ENCODE assay signal across 28 cellular contexts in the genomic region with DNA sequence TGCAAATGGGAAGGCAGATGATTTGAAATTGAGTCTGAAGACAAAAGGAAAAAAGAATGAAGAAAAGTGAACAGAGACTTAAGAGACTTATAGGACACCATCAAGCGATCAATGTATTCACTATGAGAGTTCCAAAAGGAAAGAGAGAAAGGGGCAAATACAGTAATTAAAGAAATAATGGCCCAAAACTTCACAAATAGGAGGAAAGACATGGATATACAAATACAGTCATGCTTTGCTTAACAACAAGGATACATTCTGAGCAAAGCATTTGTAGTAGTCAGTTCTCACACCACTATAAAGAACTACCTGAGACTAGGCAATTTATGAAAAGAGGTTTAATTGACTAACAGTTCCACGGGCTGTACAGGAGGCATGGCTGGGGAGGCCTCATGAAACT.
"Had no signal": no experiment of that assay in that cellular context is flagged by ENCODE, and none has a peak within 500 bp of the region (broad histone marks: within the 10 kb centered on the region; RNA-seq: fewer than 3 reads in every experiment).

No MANE protein-coding gene starts in this region.

- H3K27ac ChIP-seq: neutrophil, pancreas, psoas muscle, right lobe of liver, sigmoid colon, stomach, thoracic aorta, thyroid gland, tibial nerve, upper lobe of left lung, vagina had no signal

- H3K4me1 ChIP-seq: pancreas, psoas muscle, right lobe of liver, sigmoid colon, stomach, thyroid gland, tibial nerve, upper lobe of left lung, vagina had no signal

- H3K4me3 Mint-ChIP-seq: naive thymus-derived CD8-positive, alpha-beta T cell; natural killer cell treated with Interleukin-12 subunit alpha and Interleukin-12 subunit beta and Interleukin-15 and Interleukin-18, amount 100 ng/mL, for 72 hours; nephron progenitor cell; neural crest cell; stimulated activated effector memory CD8-positive, alpha-beta T cell treated with anti-CD3 and anti-CD28 coated beads, Interleukin-12 subunit alpha, Interleukin-12 subunit beta, amount 100 ng/mL, for 72 hours; stimulated activated naive B cell treated with anti-CD40 and anti-IgM and Interleukin-4, amounts not matched to agents 10 μg/mL and 1 μg/mL and 100 μg/mL, for 72 hours; stimulated activated naive CD8-positive, alpha-beta T cell treated with anti-CD3 and anti-CD28 coated beads, Interleukin-15, Interleukin-2, amounts not matched to agents 100 ng/mL and 50 ng/mL, for 24 hours had no signal

- DNase-seq: naive thymus-derived CD8-positive, alpha-beta T cell; nephron progenitor cell; nucleus accumbens; pancreas; psoas muscle; right cardiac atrium; right lobe of liver; sigmoid colon; small intestine; stimulated activated CD4-positive, alpha-beta T cell treated with anti-CD3 and anti-CD28 coated beads, Interleukin-15, amount 100 ng/mL, for 24 hours; stimulated activated CD4-positive, alpha-beta T cell treated with anti-CD3 and anti-CD28 coated beads, Interleukin-2, amount 100 ng/mL, for 24 hours; stimulated activated CD4-positive, alpha-beta T cell treated with anti-CD3 and anti-CD28 coated beads, Interleukin-2, amount 100 ng/mL, for 48 hours; stimulated activated CD4-positive, alpha-beta T cell treated with anti-CD3 and anti-CD28 coated beads, Interleukin-4, amount 100 ng/mL, for 24 hours; stimulated activated naive B cell treated with anti-CD40 and anti-IgM and Interleukin-4, amounts not matched to agents 10 μg/mL and 1 μg/mL and 100 μg/mL, for 72 hours; stimulated activated naive CD4-positive, alpha-beta T cell treated with Interleukin-2 at 50 U/mL for 16 hours; stomach; thyroid gland; trophoblast cell; upper lobe of left lung had no signal

- H3K4me1 Mint-ChIP-seq: naive thymus-derived CD8-positive, alpha-beta T cell; nephron progenitor cell; neural crest cell; stimulated activated effector memory CD8-positive, alpha-beta T cell treated with anti-CD3 and anti-CD28 coated beads, Interleukin-12 subunit alpha, Interleukin-12 subunit beta, amount 100 ng/mL, for 72 hours; stimulated activated naive B cell treated with anti-CD40 and anti-IgM and Interleukin-4, amounts not matched to agents 10 μg/mL and 1 μg/mL and 100 μg/mL, for 72 hours had no signal

- H3K4me3 ChIP-seq: pancreas, psoas muscle, right lobe of liver, sigmoid colon, stomach, thoracic aorta, thyroid gland, tibial nerve, upper lobe of left lung, vagina had no signal

- H3K36me3 ChIP-seq: neutrophil had no signal

- H3K27ac Mint-ChIP-seq: naive thymus-derived CD8-positive, alpha-beta T cell; natural killer cell treated with Interleukin-12 subunit alpha and Interleukin-12 subunit beta and Interleukin-15 and Interleukin-18, amount 100 ng/mL, for 72 hours; nephron progenitor cell; stimulated activated effector memory CD8-positive, alpha-beta T cell treated with anti-CD3 and anti-CD28 coated beads, Interleukin-12 subunit alpha, Interleukin-12 subunit beta, amount 100 ng/mL, for 72 hours; stimulated activated naive B cell treated with anti-CD40 and anti-IgM and Interleukin-4, amounts not matched to agents 10 μg/mL and 1 μg/mL and 100 μg/mL, for 72 hours; stimulated activated naive CD8-positive, alpha-beta T cell treated with anti-CD3 and anti-CD28 coated beads, Interleukin-15, Interleukin-2, amounts not matched to agents 100 ng/mL and 50 ng/mL, for 24 hours had no signal

- H3K27me3 Mint-ChIP-seq: naive thymus-derived CD8-positive, alpha-beta T cell; natural killer cell treated with Interleukin-12 subunit alpha and Interleukin-12 subunit beta and Interleukin-15 and Interleukin-18, amount 100 ng/mL, for 72 hours; stimulated activated naive B cell treated with anti-CD40 and anti-IgM and Interleukin-4, amounts not matched to agents 10 μg/mL and 1 μg/mL and 100 μg/mL, for 72 hours; stimulated activated naive CD8-positive, alpha-beta T cell treated with anti-CD3 and anti-CD28 coated beads, Interleukin-15, Interleukin-2, amounts not matched to agents 100 ng/mL and 50 ng/mL, for 24 hours had no signal

- FAIRE-seq: pancreas, small intestine, urothelium cell line had no signal

- H3K9me3 ChIP-seq: neutrophil, pancreas, psoas muscle, right lobe of liver, sigmoid colon, stomach, thoracic aorta, thyroid gland, tibial nerve, upper lobe of left lung, vagina had no signal

- ATAC-seq: naive thymus-derived CD8-positive, alpha-beta T cell; natural killer cell treated with Interleukin-12 subunit alpha and Interleukin-12 subunit beta and Interleukin-15 and Interleukin-18, amount 100 ng/mL, for 72 hours; pancreas; psoas muscle; right cardiac atrium; right lobe of liver; stimulated activated effector memory CD8-positive, alpha-beta T cell treated with anti-CD3 and anti-CD28 coated beads, Interleukin-12 subunit alpha, Interleukin-12 subunit beta, amount 100 ng/mL, for 72 hours; stimulated activated naive B cell treated with anti-CD40 and anti-IgM and Interleukin-4, amounts not matched to agents 10 μg/mL and 1 μg/mL and 100 μg/mL, for 72 hours had no signal

- H3K9me3 Mint-ChIP-seq: natural killer cell treated with Interleukin-12 subunit alpha and Interleukin-12 subunit beta and Interleukin-15 and Interleukin-18, amount 100 ng/mL, for 72 hours; stimulated activated effector memory CD8-positive, alpha-beta T cell treated with anti-CD3 and anti-CD28 coated beads, Interleukin-12 subunit alpha, Interleukin-12 subunit beta, amount 100 ng/mL, for 72 hours; stimulated activated naive CD8-positive, alpha-beta T cell treated with anti-CD3 and anti-CD28 coated beads, Interleukin-15, Interleukin-2, amounts not matched to agents 100 ng/mL and 50 ng/mL, for 24 hours had no signal
